In genomic region chr17:75512946-75513666, GRCh38 we compare ENCODE assay signal across 1 cellular context.
TF ChIP-seq lines count a peak whose summit lies in the region.

No MANE protein-coding gene starts in this region.

TF ChIP-seq in HepG2, 621 proteins besides CTCF, POLR2A, EP300 and RAD21:
- TF ChIP-seq CHD4 (IDR thresholded peaks at IDR 0.05; ENCODE audit: borderline replicate concordance, low read length) (peak; percentile 81; the same call in 1 of the 2 replicates), ZNF768 (CRISPR knock-in tag; IDR thresholded peaks at IDR 0.05) (peak; percentile 99), EED (CRISPR knock-in tag; IDR thresholded peaks at IDR 0.05) (0 out of 2 replicates have a peak, but pooled peaks have one; percentile 29), KDM1A (CRISPR knock-in tag; IDR thresholded peaks at IDR 0.05) (0 out of 2 replicates have a peak, but pooled peaks have one; percentile 48), ZMYM3 (CRISPR knock-in tag; IDR thresholded peaks at IDR 0.05) (peak; percentile 95), ZFP36 (IDR thresholded peaks at IDR 0.05; ENCODE audit: borderline replicate concordance, low read depth, low read length, partially characterized antibody) (peak; percentile 66), JUN (CRISPR knock-in tag; IDR thresholded peaks at IDR 0.05) (no peak), ZBTB10 (CRISPR knock-in tag; IDR thresholded peaks at IDR 0.05; ENCODE audit: borderline replicate concordance) (no peak), NR2F6 (IDR thresholded peaks at IDR 0.05) (0 out of 2 replicates have a peak, but pooled peaks have one; percentile 34), NR2F6 (CRISPR knock-in tag; IDR thresholded peaks at IDR 0.05) (no peak), HDAC6 (IDR thresholded peaks at IDR 0.05; ENCODE audit: low read depth, low read length) (0 out of 2 replicates have a peak, but pooled peaks have one; percentile 48), MAX (IDR thresholded peaks at IDR 0.05) (peak; percentile 10; the same call in 1 of the 2 replicates)
